11 cellular contexts compared by ENCODE assay signal in genomic region chr20:63620991-63621390, GRCh38.
"Had no signal": no experiment of that assay in that cellular context is flagged by ENCODE, and none has a peak within 500 bp of the region (broad histone marks: within the 10 kb centered on the region; RNA-seq: fewer than 3 reads in every experiment).

No MANE protein-coding gene starts in this region.

- ATAC-seq: activated T-cell treated with anti-CD3 and anti-CD28 coated beads, Interleukin-2, amount 50 U/mL, for 4 hours; pancreas had no signal

- H3K9me3 Mint-ChIP-seq: activated T-cell treated with anti-CD3 and anti-CD28 coated beads, Interleukin-2, amount 50 U/mL, for 4 hours had no signal

- DNase-seq: activated CD4-positive, alpha-beta T cell treated with anti-CD3 and anti-CD28 coated beads for 1 hour; activated CD4-positive, alpha-beta T cell treated with anti-CD3 and anti-CD28 coated beads, Interleukin-2, amount 50 U/mL, for 48 hours; activated T-cell treated with anti-CD3 and anti-CD28 coated beads, Interleukin-2, amount 50 U/mL, for 4 hours; effector CD8-positive, alpha-beta T cell; kidney glomerular epithelial cell; stimulated activated CD4-positive, alpha-beta T cell treated with anti-CD3 and anti-CD28 coated beads, Interleukin-4, amount 100 ng/mL, for 4 hours; tibial artery had no signal

- H3K4me2 ChIP-seq: hepatocyte had no signal

- H3K27me3 ChIP-seq: hepatocyte, pancreas, tibial artery, vagina had no signal

- FAIRE-seq: pancreas had no signal

- H3K4me3 Mint-ChIP-seq: activated T-cell treated with anti-CD3 and anti-CD28 coated beads, Interleukin-2, amount 50 U/mL, for 4 hours had no signal

- H2AFZ ChIP-seq: hepatocyte had no signal

- H3K9me3 ChIP-seq: pancreas, tibial artery, vagina had no signal

- H3K4me1 ChIP-seq: pancreas had no signal

- H3K27ac ChIP-seq: coronary artery, hepatocyte, pancreas, tibial artery, vagina had no signal

- H3K4me3 ChIP-seq: coronary artery, hepatocyte, pancreas, tibial artery, vagina had no signal
